2 cellular contexts compared by ENCODE assay signal in the genomic region with DNA sequence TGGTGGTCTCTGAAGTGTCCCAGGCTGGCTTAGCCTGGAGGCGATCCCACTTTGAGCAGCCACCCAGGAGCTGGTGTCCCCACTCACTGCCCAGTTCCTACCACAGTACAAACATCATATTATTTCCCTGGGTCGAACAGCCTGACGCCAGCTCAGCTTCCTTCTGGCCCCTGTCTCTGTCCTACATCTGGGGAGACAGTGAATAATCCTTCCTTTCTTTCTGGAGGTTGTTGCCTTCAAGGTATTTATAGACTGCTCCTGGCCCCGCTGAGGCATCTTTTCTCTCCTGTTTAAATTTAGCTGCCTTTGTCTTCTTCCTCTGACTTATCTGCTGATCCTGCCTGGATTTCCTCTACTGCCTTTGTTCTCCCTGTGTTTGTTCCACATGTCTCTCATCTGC.
TF ChIP-seq lines count a peak whose summit lies in the region.

No MANE protein-coding gene starts in this region.

TF ChIP-seq in HepG2, 621 proteins besides CTCF, POLR2A, EP300 and RAD21 (continues in another document):
- TF ChIP-seq, protein P1, sequence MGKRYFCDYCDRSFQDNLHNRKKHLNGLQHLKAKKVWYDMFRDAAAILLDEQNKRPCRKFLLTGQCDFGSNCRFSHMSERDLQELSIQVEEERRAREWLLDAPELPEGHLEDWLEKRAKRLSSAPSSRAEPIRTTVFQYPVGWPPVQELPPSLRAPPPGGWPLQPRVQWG (CRISPR knock-in tag; IDR thresholded peaks at IDR 0.05; ENCODE audit: borderline replicate concordance, low read depth): no peak
- TF ChIP-seq ZNF782 (CRISPR knock-in tag; IDR thresholded peaks at IDR 0.05; ENCODE audit: borderline replicate concordance): no peak
- TF ChIP-seq, protein P2, sequence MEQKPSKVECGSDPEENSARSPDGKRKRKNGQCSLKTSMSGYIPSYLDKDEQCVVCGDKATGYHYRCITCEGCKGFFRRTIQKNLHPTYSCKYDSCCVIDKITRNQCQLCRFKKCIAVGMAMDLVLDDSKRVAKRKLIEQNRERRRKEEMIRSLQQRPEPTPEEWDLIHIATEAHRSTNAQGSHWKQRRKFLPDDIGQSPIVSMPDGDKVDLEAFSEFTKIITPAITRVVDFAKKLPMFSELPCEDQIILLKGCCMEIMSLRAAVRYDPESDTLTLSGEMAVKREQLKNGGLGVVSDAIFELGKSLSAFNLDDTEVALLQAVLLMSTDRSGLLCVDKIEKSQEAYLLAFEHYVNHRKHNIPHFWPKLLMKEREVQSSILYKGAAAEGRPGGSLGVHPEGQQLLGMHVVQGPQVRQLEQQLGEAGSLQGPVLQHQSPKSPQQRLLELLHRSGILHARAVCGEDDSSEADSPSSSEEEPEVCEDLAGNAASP (CRISPR knock-in tag; IDR thresholded peaks at IDR 0.05; ENCODE audit: borderline replicate concordance): no peak
- no peak for TF ChIP-seq CCDC6 (CRISPR knock-in tag; IDR thresholded peaks at IDR 0.05)
- no peak for TF ChIP-seq YEATS4 (CRISPR knock-in tag; IDR thresholded peaks at IDR 0.05; ENCODE audit: borderline replicate concordance)
- no peak for TF ChIP-seq KDM5A (IDR thresholded peaks at IDR 0.05; ENCODE audit: borderline replicate concordance, low read length)
- no peak for TF ChIP-seq ZSCAN21 (CRISPR knock-in tag; IDR thresholded peaks at IDR 0.05; ENCODE audit: borderline replicate concordance)
- TF ChIP-seq IKZF1 (IDR thresholded peaks at IDR 0.05): no peak
- TF ChIP-seq ZNF329 (CRISPR knock-in tag; IDR thresholded peaks at IDR 0.05; ENCODE audit: low read depth): no peak
- TF ChIP-seq GPN1 (CRISPR knock-in tag; IDR thresholded peaks at IDR 0.05; ENCODE audit: borderline replicate concordance): no peak
- no peak for TF ChIP-seq ZNF564 (CRISPR knock-in tag; IDR thresholded peaks at IDR 0.05)
- TF ChIP-seq, protein P3, sequence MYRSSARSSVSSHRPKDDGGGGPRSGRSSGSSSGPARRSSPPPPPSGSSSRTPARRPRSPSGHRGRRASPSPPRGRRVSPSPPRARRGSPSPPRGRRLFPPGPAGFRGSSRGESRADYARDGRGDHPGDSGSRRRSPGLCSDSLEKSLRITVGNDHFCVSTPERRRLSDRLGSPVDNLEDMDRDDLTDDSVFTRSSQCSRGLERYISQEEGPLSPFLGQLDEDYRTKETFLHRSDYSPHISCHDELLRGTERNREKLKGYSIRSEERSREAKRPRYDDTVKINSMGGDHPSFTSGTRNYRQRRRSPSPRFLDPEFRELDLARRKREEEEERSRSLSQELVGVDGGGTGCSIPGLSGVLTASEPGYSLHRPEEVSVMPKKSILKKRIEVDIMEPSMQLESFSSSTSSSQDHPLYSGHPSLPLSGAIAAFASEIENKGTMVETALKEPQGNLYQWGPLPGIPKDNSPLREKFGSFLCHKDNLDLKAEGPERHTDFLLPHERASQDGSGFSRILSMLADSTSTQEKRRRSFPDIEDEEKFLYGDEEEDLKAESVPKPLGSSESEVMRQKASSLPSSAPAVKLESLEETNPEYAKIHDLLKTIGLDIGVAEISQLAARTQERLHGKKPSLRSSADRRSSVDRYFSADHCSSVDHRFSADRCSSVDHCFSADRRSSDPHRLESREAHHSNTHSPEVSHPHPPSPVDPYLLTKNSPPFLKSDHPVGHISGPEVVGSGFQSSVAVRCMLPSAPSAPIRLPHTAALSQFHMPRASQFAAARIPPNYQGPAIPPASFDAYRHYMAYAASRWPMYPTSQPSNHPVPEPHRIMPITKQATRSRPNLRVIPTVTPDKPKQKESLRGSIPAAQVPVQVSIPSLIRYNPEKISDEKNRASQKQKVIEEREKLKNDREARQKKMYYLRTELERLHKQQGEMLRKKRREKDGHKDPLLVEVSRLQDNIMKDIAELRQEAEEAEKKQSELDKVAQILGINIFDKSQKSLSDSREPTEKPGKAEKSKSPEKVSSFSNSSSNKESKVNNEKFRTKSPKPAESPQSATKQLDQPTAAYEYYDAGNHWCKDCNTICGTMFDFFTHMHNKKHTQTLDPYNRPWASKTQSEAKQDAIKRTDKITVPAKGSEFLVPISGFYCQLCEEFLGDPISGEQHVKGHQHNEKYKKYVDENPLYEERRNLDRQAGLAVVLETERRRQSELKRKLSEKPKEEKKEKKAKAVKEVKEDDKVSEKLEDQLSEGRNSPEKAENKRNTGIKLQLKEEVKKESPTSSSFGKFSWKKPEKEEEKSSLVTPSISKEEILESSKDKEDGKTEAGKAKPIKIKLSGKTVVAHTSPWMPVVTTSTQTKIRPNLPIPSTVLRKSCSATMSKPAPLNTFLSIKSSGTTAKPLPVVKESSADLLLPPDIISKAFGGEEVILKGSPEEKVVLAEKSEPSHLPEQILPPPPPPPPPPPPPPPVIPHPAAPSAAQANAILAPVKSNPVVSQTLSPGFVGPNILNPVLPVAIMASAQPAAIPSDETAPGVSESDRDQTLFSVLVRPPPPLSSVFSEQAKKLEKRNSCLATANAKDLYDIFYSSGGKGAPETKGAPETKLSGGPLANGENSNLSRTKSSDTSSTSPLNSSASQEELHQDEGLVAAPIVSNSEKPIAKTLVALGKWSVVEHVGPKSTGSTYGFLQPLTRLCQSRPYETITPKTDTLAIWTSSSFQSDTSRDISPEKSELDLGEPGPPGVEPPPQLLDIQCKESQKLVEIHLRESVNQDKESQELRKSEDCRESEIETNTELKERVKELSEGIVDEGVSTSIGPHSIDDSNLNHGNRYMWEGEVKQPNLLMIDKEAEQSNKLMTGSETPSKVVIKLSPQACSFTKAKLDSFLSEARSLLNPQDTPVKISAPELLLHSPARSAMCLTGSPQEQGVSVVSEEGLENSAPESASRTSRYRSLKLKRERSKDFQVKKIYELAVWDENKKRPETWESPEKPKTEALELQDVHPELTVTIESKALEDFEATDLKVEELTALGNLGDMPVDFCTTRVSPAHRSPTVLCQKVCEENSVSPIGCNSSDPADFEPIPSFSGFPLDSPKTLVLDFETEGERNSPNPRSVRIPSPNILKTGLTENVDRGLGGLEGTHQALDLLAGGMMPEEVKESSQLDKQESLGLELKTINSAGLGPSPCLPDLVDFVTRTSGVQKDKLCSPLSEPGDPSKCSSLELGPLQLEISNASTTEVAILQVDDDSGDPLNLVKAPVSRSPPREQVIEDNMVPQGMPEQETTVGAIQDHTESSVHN (CRISPR knock-in tag; IDR thresholded peaks at IDR 0.05): no peak
- TF ChIP-seq, protein P4, sequence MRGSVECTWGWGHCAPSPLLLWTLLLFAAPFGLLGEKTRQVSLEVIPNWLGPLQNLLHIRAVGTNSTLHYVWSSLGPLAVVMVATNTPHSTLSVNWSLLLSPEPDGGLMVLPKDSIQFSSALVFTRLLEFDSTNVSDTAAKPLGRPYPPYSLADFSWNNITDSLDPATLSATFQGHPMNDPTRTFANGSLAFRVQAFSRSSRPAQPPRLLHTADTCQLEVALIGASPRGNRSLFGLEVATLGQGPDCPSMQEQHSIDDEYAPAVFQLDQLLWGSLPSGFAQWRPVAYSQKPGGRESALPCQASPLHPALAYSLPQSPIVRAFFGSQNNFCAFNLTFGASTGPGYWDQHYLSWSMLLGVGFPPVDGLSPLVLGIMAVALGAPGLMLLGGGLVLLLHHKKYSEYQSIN (CRISPR knock-in tag; IDR thresholded peaks at IDR 0.05; ENCODE audit: borderline replicate concordance): no peak

TF ChIP-seq in endothelial cell of umbilical vein, 7 proteins besides CTCF, POLR2A, EP300 and RAD21:
- TF ChIP-seq FOS (IDR thresholded peaks at IDR 0.05; ENCODE audit: borderline replicate concordance, insufficient read depth, low read length): peak; percentile 26
- TF ChIP-seq JUN (IDR thresholded peaks at IDR 0.05; ENCODE audit: borderline replicate concordance, insufficient read depth, insufficient read length, low read depth): no peak
